9 cellular contexts compared by ENCODE assay signal in genomic region chr20:58894652-58895051, GRCh38. TPM values are rescaled to one million over a fixed set of nuclear protein-coding genes. Genes with fewer than 3 reads are reported as not detected.
DNase-seq lines count a peak whose midpoint lies in the region; ATAC-seq and TF ChIP-seq lines count a peak whose summit lies in the region.
"Had no signal": no experiment of that assay in that cellular context is flagged by ENCODE, and none has a peak within 500 bp of the region (broad histone marks: within the 10 kb centered on the region; RNA-seq: fewer than 3 reads in every experiment).

No MANE protein-coding gene starts in this region.

- H3K27me3 ChIP-seq in iPS-20b (ENCODE audit: insufficient read depth, low read length) (peaks cover 7% of the 10 kb centered on the region; the same call in 1 of the 2 replicates), thoracic aorta (replicated peaks; ENCODE audit: insufficient read depth) (no peaks in the 10 kb centered on the region)

- CTCF ChIA-PET in activated naive CD4-positive, alpha-beta T cell treated with anti-CD3 and anti-CD28 coated beads, Interleukin-2, amount 10 ng/mL, durations not matched to agents 7 days and 5 days (lab: Charles Lee), result no interaction called here

- H3K4me1 ChIP-seq in iPS-20b (ENCODE audit: insufficient read depth, low read length) (peaks cover 64% of the 10 kb centered on the region), thoracic aorta (ENCODE audit: control insufficient read depth in 1 of 2, low read depth in 2 of 2) (peaks cover 49 to 63% of the 10 kb centered on the region in 2 donors)

- DNase-seq in activated naive CD4-positive, alpha-beta T cell treated with anti-CD3 and anti-CD28 coated beads, Interleukin-2, amount 10 ng/mL, durations not matched to agents 7 days and 5 days, result no peak
- DNase-seq in activated naive CD4-positive, alpha-beta T cell treated with Interleukin-2 at 50 U/mL for 16 hours, result no peak
- DNase-seq in activated T-helper 1 cell treated with anti-CD3 and anti-CD28 coated beads, Interleukin-12 subunit alpha, Interleukin-12 subunit beta, Interleukin-2, Interleukin-4 antibody, amounts not matched to agents 30 ng/mL and 10 ng/mL and 1 ng/mL, durations not matched to agents 14 hours and 24 hours and 36 hours (ENCODE audit: low spot score), result no peak
- no peak for DNase-seq in thoracic aorta (ENCODE audit: low spot score)
- DNase-seq in HCEC 1CT, result no peak
- no peak for DNase-seq in DMS 273 treated with DMSO at 0.1 percent for 48 hours (lab: John Stamatoyannopoulos, UW)
- DNase-seq: NCI-H1930 had no signal

- H3K36me3 ChIP-seq in iPS-20b (ENCODE audit: insufficient read depth, low read depth, low read length) (peaks cover 39% of the 10 kb centered on the region), thoracic aorta (no peaks in the 10 kb centered on the region)

- H3K4me1 Mint-ChIP-seq in activated naive CD4-positive, alpha-beta T cell treated with anti-CD3 and anti-CD28 coated beads, Interleukin-2, amount 10 ng/mL, durations not matched to agents 7 days and 5 days, result peaks cover 55% of the 10 kb centered on the region
- H3K4me1 Mint-ChIP-seq in activated T-helper 1 cell treated with anti-CD3 and anti-CD28 coated beads, Interleukin-12 subunit alpha, Interleukin-12 subunit beta, Interleukin-2, Interleukin-4 antibody, amounts not matched to agents 30 ng/mL and 10 ng/mL and 1 ng/mL, durations not matched to agents 14 hours and 24 hours and 36 hours (ENCODE audit: low read depth), result peaks cover 53% of the 10 kb centered on the region

- peak overlapping the region; percentile 95; the same call in 1 of the 2 replicates for H3K9ac ChIP-seq in iPS-20b (ENCODE audit: low read depth, low read length)

- intact Hi-C loops in activated T-helper 1 cell treated with anti-CD3 and anti-CD28 coated beads, Interleukin-12 subunit alpha, Interleukin-12 subunit beta, Interleukin-2, Interleukin-4 antibody, amounts not matched to agents 30 ng/mL and 10 ng/mL and 1 ng/mL, durations not matched to agents 14 hours and 24 hours and 36 hours (cut with micrococcal nuclease), result loop anchor here (1.0 to 10.0 kb wide), 4 partner anchors 13 to 660 kb away; partner anchors contain the start of gene RAB22A

- ATAC-seq in thoracic aorta (ENCODE audit: insufficient number of reproducible peaks, low FRiP score, low read depth) (no peak), GM19467 (IDR thresholded peaks at IDR 0.05; ENCODE audit: unreplicated experiment) (no peak)

- H3K27ac Mint-ChIP-seq in activated naive CD4-positive, alpha-beta T cell treated with anti-CD3 and anti-CD28 coated beads, Interleukin-2, amount 10 ng/mL, durations not matched to agents 7 days and 5 days, result peak overlapping the region; percentile 83
- peak overlapping the region; percentile 49 for H3K27ac Mint-ChIP-seq in activated T-helper 1 cell treated with anti-CD3 and anti-CD28 coated beads, Interleukin-12 subunit alpha, Interleukin-12 subunit beta, Interleukin-2, Interleukin-4 antibody, amounts not matched to agents 30 ng/mL and 10 ng/mL and 1 ng/mL, durations not matched to agents 14 hours and 24 hours and 36 hours

- peak overlapping the region; percentile 80 for H3K4me3 Mint-ChIP-seq in activated naive CD4-positive, alpha-beta T cell treated with anti-CD3 and anti-CD28 coated beads, Interleukin-2, amount 10 ng/mL, durations not matched to agents 7 days and 5 days
- H3K4me3 Mint-ChIP-seq in activated T-helper 1 cell treated with anti-CD3 and anti-CD28 coated beads, Interleukin-12 subunit alpha, Interleukin-12 subunit beta, Interleukin-2, Interleukin-4 antibody, amounts not matched to agents 30 ng/mL and 10 ng/mL and 1 ng/mL, durations not matched to agents 14 hours and 24 hours and 36 hours, result peak overlapping the region; percentile 76

- H3K27ac ChIP-seq in iPS-20b (ENCODE audit: low read length) (peak overlapping the region; percentile 9), thoracic aorta (peak overlapping the region; percentile 47 to 99)

- no peak for TF ChIP-seq CTCF in thoracic aorta (IDR thresholded peaks at IDR 0.05)

- peaks cover 5% of the 10 kb centered on the region for H3K27me3 Mint-ChIP-seq in activated naive CD4-positive, alpha-beta T cell treated with anti-CD3 and anti-CD28 coated beads, Interleukin-2, amount 10 ng/mL, durations not matched to agents 7 days and 5 days
- H3K27me3 Mint-ChIP-seq in activated T-helper 1 cell treated with anti-CD3 and anti-CD28 coated beads, Interleukin-12 subunit alpha, Interleukin-12 subunit beta, Interleukin-2, Interleukin-4 antibody, amounts not matched to agents 30 ng/mL and 10 ng/mL and 1 ng/mL, durations not matched to agents 14 hours and 24 hours and 36 hours (ENCODE audit: insufficient read depth), result no peaks in the 10 kb centered on the region

- H3K9me3 Mint-ChIP-seq in activated naive CD4-positive, alpha-beta T cell treated with anti-CD3 and anti-CD28 coated beads, Interleukin-2, amount 10 ng/mL, durations not matched to agents 7 days and 5 days, result no peaks in the 10 kb centered on the region
- H3K9me3 Mint-ChIP-seq in activated T-helper 1 cell treated with anti-CD3 and anti-CD28 coated beads, Interleukin-12 subunit alpha, Interleukin-12 subunit beta, Interleukin-2, Interleukin-4 antibody, amounts not matched to agents 30 ng/mL and 10 ng/mL and 1 ng/mL, durations not matched to agents 14 hours and 24 hours and 36 hours, result no peaks in the 10 kb centered on the region

- peaks cover 53% of the 10 kb centered on the region for H3K36me3 Mint-ChIP-seq in activated naive CD4-positive, alpha-beta T cell treated with anti-CD3 and anti-CD28 coated beads, Interleukin-2, amount 10 ng/mL, durations not matched to agents 7 days and 5 days
- H3K36me3 Mint-ChIP-seq in activated T-helper 1 cell treated with anti-CD3 and anti-CD28 coated beads, Interleukin-12 subunit alpha, Interleukin-12 subunit beta, Interleukin-2, Interleukin-4 antibody, amounts not matched to agents 30 ng/mL and 10 ng/mL and 1 ng/mL, durations not matched to agents 14 hours and 24 hours and 36 hours (ENCODE audit: low read depth), result peaks cover 36% of the 10 kb centered on the region

- H3K9me3 ChIP-seq in iPS-20b (ENCODE audit: insufficient read depth, low read depth, low read length) (no peaks in the 10 kb centered on the region), thoracic aorta (no peaks in the 10 kb centered on the region)

- peak overlapping the region; percentile 84 for H3K4me3 ChIP-seq in iPS-20b (ENCODE audit: low read length)
- H3K4me3 ChIP-seq in thoracic aorta, result peak overlapping the region; percentile 96

RNA-seq across cellular contexts. Expression of gene GNAS, which starts 42.1 kb away (rescaled TPM):
- total RNA-seq in activated T-helper 1 cell treated with anti-CD3 and anti-CD28 coated beads, Interleukin-12 subunit alpha, Interleukin-12 subunit beta, Interleukin-2, Interleukin-4 antibody, amounts not matched to agents 30 ng/mL and 10 ng/mL and 1 ng/mL, durations not matched to agents 14 hours and 24 hours and 36 hours, result 498 and 505 TPM in 2 replicates
- 100 to 1,000 TPM; 742 to 943 TPM for total RNA-seq in thoracic aorta

RNA-seq across cellular contexts. Expression of gene GNAS-AS1, which starts 44.0 kb away (rescaled TPM):
- total RNA-seq in activated T-helper 1 cell treated with anti-CD3 and anti-CD28 coated beads, Interleukin-12 subunit alpha, Interleukin-12 subunit beta, Interleukin-2, Interleukin-4 antibody, amounts not matched to agents 30 ng/mL and 10 ng/mL and 1 ng/mL, durations not matched to agents 14 hours and 24 hours and 36 hours, result 1.4 and 1.7 TPM in 2 replicates
- total RNA-seq in thoracic aorta, result under 1 TPM; 0.21 to 0.81 TPM
